ENCODE assay signal across 23 cellular contexts in genomic region chr18:51248685-51249084, GRCh38.
"Had no signal": no experiment of that assay in that cellular context is flagged by ENCODE, and none has a peak within 500 bp of the region (broad histone marks: within the 10 kb centered on the region; RNA-seq: fewer than 3 reads in every experiment).

No MANE protein-coding gene starts in this region.

- DNase-seq: heart right ventricle; islet precursor cell; left ventricle myocardium inferior; mesendoderm; naive thymus-derived CD8-positive, alpha-beta T cell; ovary; small intestine; spleen; stimulated activated CD4-positive, alpha-beta T cell treated with anti-CD3 and anti-CD28 coated beads, Interleukin-4, amount 100 ng/mL, for 24 hours; stimulated activated naive CD4-positive, alpha-beta T cell treated with Interleukin-2 at 50 U/mL for 16 hours; stimulated activated naive CD8-positive, alpha-beta T cell treated with anti-CD3 and anti-CD28 coated beads, Interleukin-15, amount 100 ng/mL, for 72 hours; substantia nigra; uterus had no signal

- H3K4me3 Mint-ChIP-seq: mesothelial cell of epicardium; naive thymus-derived CD8-positive, alpha-beta T cell; nephron; stimulated activated effector memory CD8-positive, alpha-beta T cell treated with anti-CD3 and anti-CD28 coated beads, Interleukin-12 subunit alpha, Interleukin-12 subunit beta, amount 100 ng/mL, for 72 hours; stimulated activated naive CD8-positive, alpha-beta T cell treated with anti-CD3 and anti-CD28 coated beads, Interleukin-15, amount 100 ng/mL, for 72 hours; type B pancreatic cell had no signal

- H3K9me3 ChIP-seq: heart right ventricle, left ventricle myocardium inferior, ovary, right atrium auricular region, spleen, tibial nerve, uterus had no signal

- H2AFZ ChIP-seq: hepatocyte had no signal

- H3K4me3 ChIP-seq: heart right ventricle, hepatocyte, left ventricle myocardium inferior, lung, ovary, right atrium auricular region, spleen, tibial nerve, uterus had no signal

- H3K36me3 Mint-ChIP-seq: mesothelial cell of epicardium; naive thymus-derived CD8-positive, alpha-beta T cell; stimulated activated effector memory CD8-positive, alpha-beta T cell treated with anti-CD3 and anti-CD28 coated beads, Interleukin-12 subunit alpha, Interleukin-12 subunit beta, amount 100 ng/mL, for 72 hours; type B pancreatic cell had no signal

- H3K27ac Mint-ChIP-seq: mesothelial cell of epicardium; nephron; progenitor cell of endocrine pancreas; stimulated activated effector memory CD8-positive, alpha-beta T cell treated with anti-CD3 and anti-CD28 coated beads, Interleukin-12 subunit alpha, Interleukin-12 subunit beta, amount 100 ng/mL, for 72 hours; stimulated activated naive CD8-positive, alpha-beta T cell treated with anti-CD3 and anti-CD28 coated beads, Interleukin-15, amount 100 ng/mL, for 72 hours; type B pancreatic cell had no signal

- FAIRE-seq: small intestine had no signal

- H3K4me1 ChIP-seq: heart right ventricle, left ventricle myocardium inferior, right atrium auricular region, tibial nerve, uterus had no signal

- H3K27ac ChIP-seq: heart right ventricle, hepatocyte, left ventricle myocardium inferior, ovary, right atrium auricular region, spleen, tibial nerve, uterus had no signal

- H3K79me2 ChIP-seq: hepatocyte had no signal

- H3K27me3 ChIP-seq: heart right ventricle, hepatocyte, ovary, right atrium auricular region, spleen, tibial nerve, uterus had no signal

- H3K4me2 ChIP-seq: hepatocyte had no signal

- ATAC-seq: heart right ventricle; naive thymus-derived CD8-positive, alpha-beta T cell; sciatic nerve; stimulated activated effector memory CD8-positive, alpha-beta T cell treated with anti-CD3 and anti-CD28 coated beads, Interleukin-12 subunit alpha, Interleukin-12 subunit beta, amount 100 ng/mL, for 72 hours; stimulated activated naive CD8-positive, alpha-beta T cell treated with anti-CD3 and anti-CD28 coated beads, Interleukin-15, amount 100 ng/mL, for 72 hours had no signal

- H3K27me3 Mint-ChIP-seq: progenitor cell of endocrine pancreas, type B pancreatic cell had no signal

- H3K4me1 Mint-ChIP-seq: mesothelial cell of epicardium; stimulated activated effector memory CD8-positive, alpha-beta T cell treated with anti-CD3 and anti-CD28 coated beads, Interleukin-12 subunit alpha, Interleukin-12 subunit beta, amount 100 ng/mL, for 72 hours; stimulated activated naive CD8-positive, alpha-beta T cell treated with anti-CD3 and anti-CD28 coated beads, Interleukin-15, amount 100 ng/mL, for 72 hours had no signal

- H3K9me3 Mint-ChIP-seq: mesothelial cell of epicardium; stimulated activated effector memory CD8-positive, alpha-beta T cell treated with anti-CD3 and anti-CD28 coated beads, Interleukin-12 subunit alpha, Interleukin-12 subunit beta, amount 100 ng/mL, for 72 hours; stimulated activated naive CD8-positive, alpha-beta T cell treated with anti-CD3 and anti-CD28 coated beads, Interleukin-15, amount 100 ng/mL, for 72 hours had no signal

- H3K36me3 ChIP-seq: heart right ventricle, left ventricle myocardium inferior, ovary, right atrium auricular region, spleen, tibial nerve, uterus had no signal
